Comparison of ENCODE assay signal across 24 cellular contexts in the genomic region with DNA sequence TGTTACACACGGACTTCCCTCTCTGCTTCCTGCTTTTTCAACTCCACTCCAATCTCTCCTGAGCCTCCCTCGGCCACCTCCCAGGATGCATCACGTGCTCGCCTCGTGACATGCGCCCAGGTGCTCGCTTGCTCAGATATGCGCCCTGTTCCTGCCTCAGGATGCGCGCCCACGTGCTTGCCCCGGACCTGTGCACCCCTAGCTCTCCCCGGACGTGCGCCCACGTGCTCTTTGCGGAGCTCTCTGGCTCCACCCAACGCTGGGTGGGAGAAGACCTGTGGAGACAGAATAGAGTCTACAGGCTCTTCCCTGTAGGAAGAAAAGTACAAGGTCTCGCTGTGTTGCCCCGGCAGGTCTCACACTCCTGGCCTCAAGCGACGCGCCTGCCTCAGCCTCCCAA. TPM values are rescaled to one million over a fixed set of nuclear protein-coding genes. Genes with fewer than 3 reads are reported as not detected.
DNase-seq lines count a peak whose midpoint lies in the region; ATAC-seq, FAIRE-seq and TF ChIP-seq lines count a peak whose summit lies in the region.
"Had no signal": no experiment of that assay in that cellular context is flagged by ENCODE, and none has a peak within 500 bp of the region (broad histone marks: within the 10 kb centered on the region; RNA-seq: fewer than 3 reads in every experiment).

No MANE protein-coding gene starts in this region.

- H2BK120ac ChIP-seq in neuronal stem cell (ENCODE audit: low read depth, low read length) = no peak overlapping the region

- TF ChIP-seq POLR2A in K562 (conservative IDR thresholded peaks at IDR 0.05) = no peak

- no peak overlapping the region for H4K91ac ChIP-seq in neuronal stem cell (ENCODE audit: low read depth, low read length, poor library complexity)

- no peak overlapping the region for H3K14ac ChIP-seq in neuronal stem cell (ENCODE audit: low read length)

- peaks cover 11% of the 10 kb centered on the region for H3K79me1 ChIP-seq in neuronal stem cell (ENCODE audit: low read depth, low read length)

- no peak overlapping the region for H3K4ac ChIP-seq in neuronal stem cell (ENCODE audit: low read length)

- H3K23ac ChIP-seq in neuronal stem cell (ENCODE audit: low read depth, low read length, poor library complexity) = no peak overlapping the region

- H3K9me1 ChIP-seq in K562 (ENCODE audit: control insufficient read depth, insufficient read depth, low read length) = no peaks in the 10 kb centered on the region

- H3K9ac ChIP-seq in K562 (ENCODE audit: insufficient read depth in 1 of 2, low read depth in 2 of 2, low read length in 2 of 2) (no peak overlapping the region), neuronal stem cell (ENCODE audit: low read depth, low read length, poor library complexity) (no peak overlapping the region)

- WGBS in K562 (ENCODE audit: insufficient coverage, low coverage, missing lambda C conversion rate) = 17% methylated on average over 16 of the region's 23 CpGs
- WGBS in neuronal stem cell (ENCODE audit: extremely low coverage in 2 of 2, insufficient read length in 2 of 2, insufficient replicate concordance in 1 of 2), 2 donors = no CpG with 5 or more reads among the region's 23 CpGs

- H3K36me3 ChIP-seq in HEK293 (ENCODE audit: control insufficient read depth in 2 of 2, insufficient read depth in 1 of 2, low read length in 2 of 2) (no peaks in the 10 kb centered on the region; a peak in 1 of 3 replicates), K562 (ENCODE audit: control insufficient read depth, insufficient read depth, low read length) (no peaks in the 10 kb centered on the region), neuronal stem cell (replicated peaks in 1 of 2; ENCODE audit: control insufficient read depth in 2 of 2, insufficient read depth in 2 of 2, low read length in 2 of 2) (peaks cover 1 to 7% of the 10 kb centered on the region in 2 donors)

- H2BK12ac ChIP-seq in neuronal stem cell (ENCODE audit: low read length) = no peak overlapping the region

- H3K79me2 ChIP-seq in K562 (ENCODE audit: control insufficient read depth, insufficient read depth, low read length) = no peaks in the 10 kb centered on the region; the same call in 2 of the 3 replicates

- no peak for TF ChIP-seq EP300 in K562 (IDR thresholded peaks at IDR 0.05; ENCODE audit: low read length)

- CTCF ChIA-PET in HEK293 (lab: Yijun Ruan, JAX) = interaction anchor here (0.5 kb wide), 2 partner anchors 86 to 348 kb away, joined by 3 to 5 read pairs; no protein-coding TSS in a partner anchor
- CTCF ChIA-PET in K562 (lab: Yijun Ruan, JAX; ENCODE audit: low intra/inter-chr PET ratio) = no interaction called here

- H3K4me1 ChIP-seq in HEK293 (ENCODE audit: control insufficient read depth, insufficient read depth, low read length) (peaks cover 22% of the 10 kb centered on the region), K562 (replicated peaks in 1 of 2; ENCODE audit: control insufficient read depth in 2 of 2, insufficient read depth in 2 of 2, low read length in 2 of 2) (peaks cover 0 to 14% of the 10 kb centered on the region in 2 experiments; a peak in 2 of 5 replicates), neuronal stem cell (ENCODE audit: control insufficient read depth in 2 of 2, insufficient read depth in 1 of 2, low read depth in 1 of 2, low read length in 2 of 2) (peaks cover 0 to 9% of the 10 kb centered on the region in 2 donors)

- POLR2A ChIA-PET in HEK293 (lab: Yijun Ruan, JAX) = interaction anchor here (0.6 kb wide), 1 partner anchor 97 kb away, joined by 3 read pairs; no protein-coding TSS in a partner anchor
- POLR2A ChIA-PET in K562 (lab: Yijun Ruan, JAX) = no interaction called here

- H3K27ac ChIP-seq in HEK293 (ENCODE audit: extremely low read depth, low read depth, low read length) (no peak overlapping the region), K562 (ENCODE audit: extremely low read depth, low read depth, low read length) (no peak overlapping the region), neuronal stem cell (replicated peaks; ENCODE audit: low read length) (no peak overlapping the region)
- H3K27ac ChIP-seq: SK-N-MC had no signal

- in situ Hi-C loops in K562 (cut with MboI) = no loop called here

- peak; percentile 36 for DNase-seq in ELF-1 (ENCODE audit: low read depth, low spot score)
- peak; percentile 35 to 61 (median 41) for DNase-seq in K562 (ENCODE audit: extremely low read depth in 1 of 4, low spot score in 3 of 4)
- no peak for DNase-seq in neuronal stem cell (ENCODE audit: low spot score)
- no peak for DNase-seq in NCI-H1105 (lab: John Stamatoyannopoulos, UW)
- no peak for DNase-seq in stimulated activated CD4-positive, alpha-beta T cell treated with anti-CD3 and anti-CD28 coated beads, Interleukin-12 subunit alpha, Interleukin-12 subunit beta, amount 100 ng/mL, for 4 hours
- DNase-seq: activated CD4-positive, alpha-beta T cell treated with anti-CD3 and anti-CD28 coated beads, Interleukin-2, amount 50 U/mL, for 4 hours; activated effector memory CD4-positive, alpha-beta T cell treated with Interleukin-2 at 50 U/mL for 16 hours; activated naive CD8-positive, alpha-beta T cell treated with anti-CD3 and anti-CD28 coated beads, Interleukin-2, amount 50 U/mL, for 24 hours; CD4-positive, alpha-beta memory T cell; erythroblast; foreskin melanocyte; hippocampal formation; IMR-90; NCI-H510A treated with DMSO at 0.1 percent for 48 hours; stimulated activated CD4-positive, alpha-beta T cell treated with anti-CD3 and anti-CD28 coated beads, Interleukin-15, amount 100 ng/mL, for 24 hours; substantia nigra; T-helper 2 cell had no signal

- peak; percentile 35 for FAIRE-seq in K562 (lab: Jason Lieb, UNC)
- FAIRE-seq: G401.6, GM18507, islet of Langerhans had no signal

- no peaks in the 10 kb centered on the region for H3K9me3 ChIP-seq in HEK293 (ENCODE audit: control insufficient read depth, insufficient read depth, low read depth, low read length)
- H3K9me3 ChIP-seq in K562 (replicated peaks; ENCODE audit: control insufficient read depth, insufficient read depth, low read depth, low read length) = no peaks in the 10 kb centered on the region
- peaks cover 0 to 4% of the 10 kb centered on the region in 2 donors for H3K9me3 ChIP-seq in neuronal stem cell (replicated peaks in 1 of 2; ENCODE audit: control insufficient read depth in 2 of 2, insufficient read depth in 1 of 2, low read depth in 1 of 2, low read length in 2 of 2)
- H3K9me3 ChIP-seq: body of pancreas had no signal

- H2BK5ac ChIP-seq in neuronal stem cell (ENCODE audit: low read length) = no peak overlapping the region

- no peaks in the 10 kb centered on the region for H3K27me3 ChIP-seq in K562 (ENCODE audit: control insufficient read depth in 2 of 2, insufficient read depth in 2 of 2, low read length in 2 of 2)
- no peaks in the 10 kb centered on the region for H3K27me3 ChIP-seq in neuronal stem cell (ENCODE audit: control insufficient read depth in 3 of 3, insufficient read depth in 3 of 3, low read depth in 1 of 3, low read length in 3 of 3)
- H3K27me3 ChIP-seq: body of pancreas had no signal

- no peaks in the 10 kb centered on the region for H4K20me1 ChIP-seq in K562 (replicated peaks; ENCODE audit: control insufficient read depth, insufficient read depth, low read length)

- H2AFZ ChIP-seq in K562 (ENCODE audit: low read depth, low read length) (peak overlapping the region; percentile 75), neuronal stem cell (ENCODE audit: low read length) (no peak overlapping the region)

- H3K4me3 ChIP-seq in HEK293 (ENCODE audit: low read depth, low read length) (no peak overlapping the region), K562 (no peak overlapping the region), neuronal stem cell (ENCODE audit: low read length in 2 of 2) (no peak overlapping the region)
- H3K4me3 ChIP-seq: body of pancreas, SK-N-MC had no signal

- no peak overlapping the region for H2BK15ac ChIP-seq in neuronal stem cell (ENCODE audit: low read length)

- peak; percentile 37 to 50 for TF ChIP-seq RAD21 in K562 (CRISPR knock-in tag; conservative IDR thresholded peaks at IDR 0.05 in 1 of 2, IDR thresholded peaks at IDR 0.05 in 1 of 2)

- intact Hi-C loops in K562 (cut with micrococcal nuclease) = no loop called here

- no peak overlapping the region for H2AK5ac ChIP-seq in neuronal stem cell (ENCODE audit: low read depth, low read length)

- H3K4me2 ChIP-seq in K562 (ENCODE audit: insufficient read depth, low read length) = no peak overlapping the region
- H3K4me2 ChIP-seq in neuronal stem cell (ENCODE audit: insufficient read depth, low read length, poor library complexity, severe bottlenecking) = no peak overlapping the region

- ATAC-seq in K562 (peak; percentile 94), GM18511 (IDR thresholded peaks at IDR 0.05; ENCODE audit: unreplicated experiment) (no peak)
- ATAC-seq: activated naive CD8-positive, alpha-beta T cell treated with anti-CD3 and anti-CD28 coated beads, Interleukin-2, amount 50 U/mL, for 24 hours; body of pancreas had no signal

- no peak for TF ChIP-seq CTCF in HEK293 (tag by site-specific recombination; IDR thresholded peaks at IDR 0.05)
- TF ChIP-seq CTCF in K562 (IDR thresholded peaks at IDR 0.05 in 2 of 3, conservative IDR thresholded peaks at IDR 0.05 in 1 of 3; ENCODE audit: insufficient read depth in 2 of 3, low read depth in 1 of 3, low read length in 3 of 3) = peak; percentile 50 to 55 (median 53); a peak in 5 of 6 replicates

- H4K8ac ChIP-seq in neuronal stem cell (ENCODE audit: low read depth, low read length) = no peak overlapping the region

- H3K18ac ChIP-seq in neuronal stem cell (ENCODE audit: low read length) = peak overlapping the region; percentile 1

- no TSS peak for BruUV-seq in K562 (replicated peaks; lab: Mats Ljungman, UMichigan)

TF ChIP-seq in K562, 482 proteins besides CTCF, POLR2A, EP300 and RAD21 (continues in another document):
- no peak for TF ChIP-seq CBFB (CRISPR knock-in tag; IDR thresholded peaks at IDR 0.05)

RNA-seq across cellular contexts. Expression of gene PARD3, which starts 23.1 kb away (rescaled TPM):
- total RNA-seq in K562 (2011; cell fraction: chromatin; rRNA removed; ENCODE audit: low replicate concordance) = 8.3 and 11.4 TPM in 2 replicates
- 4.5 and 6.1 TPM in 2 replicates for total RNA-seq in K562 (2011; cell fraction: nucleolus; rRNA removed)
- 5.0 and 7.4 TPM in 2 replicates for total RNA-seq in K562 (2011; cell fraction: nucleoplasm; rRNA removed)
- 7.7 and 8.4 TPM in 2 replicates for total RNA-seq in K562 (2014; rRNA removed)
- total RNA-seq in K562 (2014; rRNA removed; fragmentation: Illumina TruSeq; extraction: Trizol) = 11.4 and 13.3 TPM in 2 replicates
- total RNA-seq in K562 (2015; rRNA removed; fragmentation: Illumina TruSeq; extraction: Trizol) = 8.8 and 11.7 TPM in 2 replicates
- 6.5 and 6.8 TPM in 2 replicates for total RNA-seq in K562 (2021)
- 11.6 and 19.2 TPM in 2 replicates for polyA plus RNA-seq in K562 (2011; rRNA removed)
- 4.3 and 14.5 TPM in 2 replicates for polyA plus RNA-seq in K562 (2011; cell fraction: cytosol; rRNA removed)
- 6.1 and 13.8 TPM in 2 replicates for polyA plus RNA-seq in K562 (2011; cell fraction: nucleus; rRNA removed)
- polyA plus RNA-seq in K562 (2012) = 4.5 and 5.7 TPM in 2 replicates
- polyA plus RNA-seq in K562 (2014; fragmentation: Illumina TruSeq; extraction: Trizol) = 9.3 and 9.9 TPM in 2 replicates
- polyA plus RNA-seq in K562 (2014; fragmentation: Nextera tagmentation; extraction: Ambion mirVana) = 1 to 10 TPM; 2.7 to 3.0 TPM
- polyA plus RNA-seq in K562 (2014; rRNA removed) = 5.0 and 6.4 TPM in 2 replicates
- 28.8 and 60.0 TPM in 2 replicates for polyA minus RNA-seq in K562 (2011; rRNA and poly(A)+ RNA removed)
- 7.9 and 20.2 TPM in 2 replicates for polyA minus RNA-seq in K562 (2011; cell fraction: cytosol; rRNA and poly(A)+ RNA removed)
- polyA minus RNA-seq in K562 (2011; cell fraction: nucleus; rRNA and poly(A)+ RNA removed) = 12.4 and 40.0 TPM in 2 replicates
- 41.6 TPM for polyA plus RNA-seq in neuronal stem cell (2013, experiment 1 of 2)
- 42.6 TPM for polyA plus RNA-seq in neuronal stem cell (2013, experiment 2 of 2)

Comparison
In these comparisons a context has a peak if more than half of its experiments do, and no peak if none do; other contexts are left out.
1. DNase-seq: peak in ELF-1 (single experiment) and K562 (4 of 4); none in neuronal stem cell (single experiment), NCI-H1105 (single experiment) and stimulated activated CD4-positive, alpha-beta T cell treated with anti-CD3 and anti-CD28 coated beads, Interleukin-12 subunit alpha, Interleukin-12 subunit beta, amount 100 ng/mL, for 4 hours (single experiment).